Comparison of ENCODE assay signal across 8 cellular contexts in genomic region chr10:130136214-130137076, GRCh38. TPM values are rescaled to one million over a fixed set of nuclear protein-coding genes. Genes with fewer than 3 reads are reported as not detected.
DNase-seq lines count a peak whose midpoint lies in the region; ATAC-seq and TF ChIP-seq lines count a peak whose summit lies in the region.

Gene GLRX3 (plus strand): TSS chr10:130136391. CDS start chr10:130136421, 30 bp downstream.

- no peak for TF ChIP-seq CTCF in OCI-LY7 (conservative IDR thresholded peaks at IDR 0.05; ENCODE audit: low read length)
- TF ChIP-seq CTCF in epithelial cell of proximal tubule (conservative IDR thresholded peaks at IDR 0.05; ENCODE audit: low read depth, low read length): no peak

- peak; percentile 88 for ATAC-seq in GM19468 (IDR thresholded peaks at IDR 0.05; ENCODE audit: extremely low read depth, unreplicated experiment)

- H3K9me3 ChIP-seq in OCI-LY7 (ENCODE audit: low read length) (no peaks in the 10 kb centered on the region), mucosa of rectum (ENCODE audit: control insufficient read depth in 2 of 2, low read length in 2 of 2) (no peaks in the 10 kb centered on the region)

- H3K27ac ChIP-seq in OCI-LY7 (ENCODE audit: low read depth, low read length, poor library complexity, severe bottlenecking) (peak within 1 kb of the TSS; percentile 64), mucosa of rectum (ENCODE audit: low read depth in 2 of 2, low read length in 2 of 2) (peak within 1 kb of the TSS; percentile 65 to 77)

- H2AFZ ChIP-seq in OCI-LY7 (ENCODE audit: low read length): peak within 1 kb of the TSS; percentile 84; the same call in 1 of the 2 replicates

- POLR2A ChIA-PET in OCI-LY7 (lab: Charles Lee): interaction anchor here (0.8 to 6.5 kb wide), 4 partner anchors 15 to 29 kb away, joined by 3 to 64 read pairs (median 3); partner anchors contain the start of gene C10orf143

- intact Hi-C loops in OCI-LY7 (cut with micrococcal nuclease; ENCODE audit: unreplicated experiment): loop anchor here (1.0 to 10.0 kb wide), 2 partner anchors 25 to 672 kb away; partner anchors contain the start of gene MGMT

- in situ Hi-C loops in Caki2 (cut with HindIII; ENCODE audit: low pct_unique_long_range_greater_than_20kb, low sequenced_read_pairs): no loop called here

- H3K36me3 ChIP-seq in OCI-LY7 (ENCODE audit: insufficient read depth, low read length) (peaks cover 33% of the 10 kb centered on the region), mucosa of rectum (ENCODE audit: control insufficient read depth in 2 of 2, insufficient read depth in 2 of 2, low read length in 2 of 2) (no peaks in the 10 kb centered on the region)

- H3K4me3 ChIP-seq in OCI-LY7 (ENCODE audit: low read depth, low read length, poor library complexity, severe bottlenecking) (peak within 1 kb of the TSS; percentile 84), epithelial cell of proximal tubule (ENCODE audit: low read depth, low read length) (peak within 1 kb of the TSS; percentile 85), mucosa of rectum (ENCODE audit: low read length in 2 of 2) (peak within 1 kb of the TSS; percentile 83 to 87)

- peaks cover 29% of the 10 kb centered on the region for H4K20me1 ChIP-seq in OCI-LY7 (ENCODE audit: insufficient read depth, low read length)

- CTCF ChIA-PET in OCI-LY7 (lab: Charles Lee; ENCODE audit: unreplicated experiment): interaction anchor here (0.5 to 1.6 kb wide), 2 partner anchors 22 to 25 kb away, joined by 3 to 5 read pairs; no protein-coding TSS in a partner anchor

- peaks cover 49% of the 10 kb centered on the region for H3K4me1 ChIP-seq in OCI-LY7 (ENCODE audit: insufficient read depth, low read length, poor library complexity, severe bottlenecking)
- H3K4me1 ChIP-seq in mucosa of rectum (ENCODE audit: control insufficient read depth in 2 of 2, insufficient read depth in 2 of 2, low read length in 2 of 2): peaks cover 20 to 22% of the 10 kb centered on the region in 2 donors

- peak; percentile 75 for DNase-seq in Caki2 (ENCODE audit: low read depth)
- peak; percentile 75 for DNase-seq in HT1080 (ENCODE audit: low read depth)
- peak; percentile 88 for DNase-seq in OCI-LY7 (ENCODE audit: low spot score)
- DNase-seq in activated T-cell treated with anti-CD3 and anti-CD28 coated beads, Interleukin-2, amount 50 U/mL, for 1 hour: peak; percentile 90
- no peak for DNase-seq in epithelial cell of proximal tubule (ENCODE audit: low read depth)
- DNase-seq in stimulated activated CD8-positive, alpha-beta memory T cell treated with anti-CD3 and anti-CD28 coated beads, Interleukin-4, amount 100 ng/mL, for 48 hours: peak; percentile 92

- no peaks in the 10 kb centered on the region for H3K27me3 ChIP-seq in mucosa of rectum (ENCODE audit: control insufficient read depth in 2 of 2, insufficient read depth in 2 of 2, low read length in 2 of 2)

- no peaks in the 10 kb centered on the region for H3K9me2 ChIP-seq in OCI-LY7 (ENCODE audit: insufficient read depth, low read length)

- H3K9ac ChIP-seq in mucosa of rectum (ENCODE audit: low read depth in 1 of 2, low read length in 2 of 2): peak within 1 kb of the TSS; percentile 68 to 89

- BruUV-seq in OCI-LY7 (replicated peaks; lab: Mats Ljungman, UMichigan): no TSS peak

- H3K79me2 ChIP-seq in OCI-LY7 (ENCODE audit: insufficient read depth, low read depth, low read length): peaks cover 50% of the 10 kb centered on the region

- H3K4me2 ChIP-seq in OCI-LY7 (ENCODE audit: low read length): peak within 1 kb of the TSS; percentile 98

RNA-seq across cellular contexts. Expression of gene GLRX3, which starts in this region (rescaled TPM):
- 298 and 332 TPM in 2 replicates for total RNA-seq in Caki2 (2014; rRNA removed; shearing (Covaris generic); ENCODE audit: low replicate concordance)
- total RNA-seq in HT1080 (2014; rRNA removed; shearing (Covaris generic)): 178 and 182 TPM in 2 replicates
- polyA plus RNA-seq in HT1080 (2015; cell fraction: cytosol; rRNA removed): 191 and 201 TPM in 2 replicates
- 120 and 128 TPM in 2 replicates for polyA plus RNA-seq in HT1080 (2015; cell fraction: nucleus; rRNA removed)
- 60.4 and 83.2 TPM in 2 replicates for total RNA-seq in OCI-LY7 (2014; rRNA removed; shearing (Covaris generic))
- total RNA-seq in OCI-LY7 (2022) (110 and 117 TPM in 2 replicates), epithelial cell of proximal tubule (133 and 175 TPM in 2 replicates)
